ENCODE assay signal across 1 cellular context in genomic region chr4:102824398-102824797, GRCh38.
TF ChIP-seq lines count a peak whose summit lies in the region.

No MANE protein-coding gene starts in this region.

TF ChIP-seq in K562, 482 proteins besides CTCF, POLR2A, EP300 and RAD21:
- TF ChIP-seq RBFOX2 (IDR thresholded peaks at IDR 0.05; ENCODE audit: low read depth, low read length) (peak; percentile 65), EGR1 (conservative IDR thresholded peaks at IDR 0.05) (no peak), BRD4 (IDR thresholded peaks at IDR 0.05) (no peak)
